14 cellular contexts compared by ENCODE assay signal in the genomic region with DNA sequence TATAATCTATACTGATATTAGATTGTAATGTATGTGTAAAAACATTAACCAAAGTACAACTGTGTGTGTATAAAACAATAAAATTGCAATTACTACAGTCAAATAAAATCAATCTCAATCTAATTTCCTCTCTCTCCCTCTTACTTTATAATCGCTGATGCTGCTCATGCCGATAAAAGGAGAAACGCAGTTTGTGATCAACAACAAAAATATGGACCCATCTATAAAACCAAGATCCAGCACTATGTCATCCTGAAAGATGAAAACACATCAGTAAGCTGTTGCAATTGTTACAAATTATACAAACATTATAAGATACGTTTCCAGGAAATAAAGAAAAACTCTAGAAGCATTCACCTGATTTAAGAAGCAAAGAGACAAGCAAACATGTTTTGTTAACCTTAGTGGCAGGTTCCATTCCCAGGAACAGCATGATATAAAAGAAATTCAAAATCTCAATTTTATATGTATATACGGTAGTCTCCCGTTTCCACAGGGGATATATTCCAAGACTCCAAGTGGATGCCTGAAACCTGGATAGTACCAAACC. TPM values are rescaled to one million over a fixed set of nuclear protein-coding genes. Genes with fewer than 3 reads are reported as not detected.
"Had no signal": no experiment of that assay in that cellular context is flagged by ENCODE, and none has a peak within 500 bp of the region (broad histone marks: within the 10 kb centered on the region; RNA-seq: fewer than 3 reads in every experiment).

No MANE protein-coding gene starts in this region.

- H3K4me3 ChIP-seq: cardiac muscle cell, colonic mucosa, right atrium auricular region, spleen had no signal

- H3K9me3 ChIP-seq: colonic mucosa, right atrium auricular region, spleen had no signal

- H3K36me3 Mint-ChIP-seq: stimulated activated naive B cell treated with anti-CD40 and anti-IgM and Interleukin-4, amounts not matched to agents 10 μg/mL and 1 μg/mL and 100 μg/mL, for 72 hours had no signal

- H3K36me3 ChIP-seq: cardiac muscle cell, colonic mucosa, spleen had no signal

- H3K27me3 ChIP-seq: cardiac muscle cell, colonic mucosa, right atrium auricular region, spleen had no signal

- H3K27ac Mint-ChIP-seq: activated CD4-positive, alpha-beta memory T cell treated with anti-CD3 and anti-CD28 coated beads, Interleukin-2, amount 10 ng/mL, durations not matched to agents 7 days and 5 days; activated T-cell treated with anti-CD3 and anti-CD28 coated beads, Interleukin-2, amount 50 U/mL, for 72 hours; stimulated activated naive B cell treated with anti-CD40 and anti-IgM and Interleukin-4, amounts not matched to agents 10 μg/mL and 1 μg/mL and 100 μg/mL, for 72 hours had no signal

- H3K4me1 ChIP-seq: colonic mucosa, right atrium auricular region had no signal

- H3K9me3 Mint-ChIP-seq: activated CD4-positive, alpha-beta memory T cell treated with anti-CD3 and anti-CD28 coated beads, Interleukin-2, amount 10 ng/mL, durations not matched to agents 7 days and 5 days; activated T-cell treated with anti-CD3 and anti-CD28 coated beads, Interleukin-2, amount 50 U/mL, for 72 hours; stimulated activated naive B cell treated with anti-CD40 and anti-IgM and Interleukin-4, amounts not matched to agents 10 μg/mL and 1 μg/mL and 100 μg/mL, for 72 hours had no signal

- H3K4me3 Mint-ChIP-seq: activated CD4-positive, alpha-beta memory T cell treated with anti-CD3 and anti-CD28 coated beads, Interleukin-2, amount 10 ng/mL, durations not matched to agents 7 days and 5 days; activated T-cell treated with anti-CD3 and anti-CD28 coated beads, Interleukin-2, amount 50 U/mL, for 72 hours; stimulated activated naive B cell treated with anti-CD40 and anti-IgM and Interleukin-4, amounts not matched to agents 10 μg/mL and 1 μg/mL and 100 μg/mL, for 72 hours had no signal

- H3K27me3 Mint-ChIP-seq: activated CD4-positive, alpha-beta memory T cell treated with anti-CD3 and anti-CD28 coated beads, Interleukin-2, amount 10 ng/mL, durations not matched to agents 7 days and 5 days; stimulated activated naive B cell treated with anti-CD40 and anti-IgM and Interleukin-4, amounts not matched to agents 10 μg/mL and 1 μg/mL and 100 μg/mL, for 72 hours had no signal

- ATAC-seq: activated T-cell treated with anti-CD3 and anti-CD28 coated beads, Interleukin-2, amount 50 U/mL, for 72 hours had no signal

- H3K27ac ChIP-seq: cardiac muscle cell, colonic mucosa, right atrium auricular region had no signal

- H3K4me1 Mint-ChIP-seq: activated CD4-positive, alpha-beta memory T cell treated with anti-CD3 and anti-CD28 coated beads, Interleukin-2, amount 10 ng/mL, durations not matched to agents 7 days and 5 days had no signal

- DNase-seq: activated CD4-positive, alpha-beta memory T cell treated with anti-CD3 and anti-CD28 coated beads, Interleukin-2, amount 10 ng/mL, durations not matched to agents 7 days and 5 days; activated CD4-positive, alpha-beta T cell treated with anti-CD3 and anti-CD28 coated beads for 1 hour; activated gamma-delta T cell treated with Interleukin-2 at 50 U/mL for 16 hours; activated T-cell treated with anti-CD3 and anti-CD28 coated beads, Interleukin-2, amount 50 U/mL, for 72 hours; aorta; colonic mucosa; effector CD8-positive, alpha-beta T cell; hypothalamus; spleen; stimulated activated CD4-positive, alpha-beta T cell treated with anti-CD3 and anti-CD28 coated beads, Interleukin-1b, Interleukin-23, amount 100 ng/mL, for 48 hours; stimulated activated naive B cell treated with anti-CD40 and anti-IgM and Interleukin-4, amounts not matched to agents 10 μg/mL and 1 μg/mL and 100 μg/mL, for 72 hours; substantia nigra had no signal

RNA-seq across cellular contexts. Expression of gene ABCA6, which starts 33.6 kb away (rescaled TPM):
- total RNA-seq: cardiac muscle cell had no signal
- polyA plus RNA-seq: cardiac muscle cell had no signal

RNA-seq across cellular contexts. Expression of gene ABCA10, which starts 53.3 kb away (rescaled TPM):
- total RNA-seq: cardiac muscle cell had no signal
- polyA plus RNA-seq: cardiac muscle cell had no signal
